ENCODE assay signal across 8 cellular contexts in the genomic region with DNA sequence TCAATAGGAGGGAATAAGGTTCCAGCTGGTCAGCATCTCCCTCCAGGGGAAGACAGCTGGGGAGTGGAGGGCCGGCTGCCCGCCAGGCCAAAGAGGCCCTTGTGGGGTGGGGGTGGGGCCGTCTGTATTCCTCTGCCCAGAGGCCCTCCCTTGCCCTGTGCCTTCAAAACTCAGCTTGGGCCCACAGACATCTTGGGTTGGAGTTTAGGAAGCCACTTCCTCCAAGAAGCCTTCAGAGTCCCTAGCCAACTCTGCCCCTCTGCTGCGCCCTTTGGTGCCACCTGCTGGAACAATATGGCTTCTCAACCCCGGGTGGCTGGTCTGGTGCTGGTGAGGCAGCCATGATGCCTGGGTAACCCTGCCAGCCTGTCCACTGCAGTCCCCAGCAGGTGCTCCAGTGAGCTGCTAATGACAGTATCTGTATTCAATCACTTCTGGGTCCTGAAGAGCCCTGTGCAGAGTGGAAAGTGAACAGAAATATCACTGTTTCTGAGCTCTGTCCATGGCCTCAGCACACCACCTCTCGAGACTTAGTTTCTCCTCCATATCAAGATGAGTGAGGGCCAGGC. TPM values are rescaled to one million over a fixed set of nuclear protein-coding genes. Genes with fewer than 3 reads are reported as not detected.
A peak's percentile ranks its signal among the peaks of the same experiment; 100 is the strongest.
DNase-seq lines count a peak whose midpoint lies in the region; ATAC-seq, FAIRE-seq and TF ChIP-seq lines count a peak whose summit lies in the region.

No MANE protein-coding gene starts in this region.

- no peaks in the 10 kb centered on the region for H3K9me3 ChIP-seq in pancreas

- H3K27me3 Mint-ChIP-seq in endothelial cell (ENCODE audit: unreplicated experiment): peaks cover 22% of the 10 kb centered on the region

- H3K27me3 ChIP-seq in pancreas: no peaks in the 10 kb centered on the region

- no peak for FAIRE-seq in pancreas (lab: Jason Lieb, UNC)

- H3K4me1 Mint-ChIP-seq in endothelial cell (ENCODE audit: unreplicated experiment): peaks cover 17% of the 10 kb centered on the region

- POLR2A ChIA-PET in GM10248 (lab: Yijun Ruan, JAX): no interaction called here

- H3K4me3 Mint-ChIP-seq in endothelial cell (ENCODE audit: unreplicated experiment): no peak overlapping the region

- H3K9me3 Mint-ChIP-seq in endothelial cell (ENCODE audit: unreplicated experiment): no peaks in the 10 kb centered on the region

- peaks cover 0 to 4% (median 0%) of the 10 kb centered on the region in 3 donors for H3K36me3 ChIP-seq in pancreas

- 61 to 71% methylated on average over 6 of the region's 6 CpGs for WGBS in pancreas, 2 donors

- ATAC-seq in pancreas: peak; percentile 26 to 46 (median 38)
- ATAC-seq in HG02571 (IDR thresholded peaks at IDR 0.05; ENCODE audit: unreplicated experiment): no peak

- peaks cover 54 to 56% (median 54%) of the 10 kb centered on the region in 3 donors for H3K4me1 ChIP-seq in pancreas

- peak; percentile 79 for DNase-seq in GM10248 (ENCODE audit: extremely low spot score)
- DNase-seq in LNCaP clone FGC (ENCODE audit: low read depth): no peak
- peak; percentile 51 for DNase-seq in activated CD4-positive, alpha-beta T cell treated with anti-CD3 and anti-CD28 coated beads, Interleukin-2, amount 50 U/mL, for 1 hour
- DNase-seq in endothelial cell (ENCODE audit: low spot score): peak; percentile 45
- DNase-seq in pancreas: peak in 5 of 6 donors; percentile 44 to 84 (median 75)
- DNase-seq in amygdala (lab: John Stamatoyannopoulos, UW): no peak
- no peak for DNase-seq in NCI-H128 (lab: John Stamatoyannopoulos, UW; ENCODE audit: unreplicated experiment)

- peak overlapping the region in 1 of 4 donors; percentile 6 for H3K27ac ChIP-seq in pancreas

- no peak overlapping the region for H3K27ac Mint-ChIP-seq in endothelial cell (ENCODE audit: unreplicated experiment)

- H3K36me3 Mint-ChIP-seq in endothelial cell (ENCODE audit: low read depth, unreplicated experiment): peaks cover 17% of the 10 kb centered on the region

- no peak overlapping the region for H3K4me3 ChIP-seq in LNCaP clone FGC (ENCODE audit: low read depth, low read length)
- no peak overlapping the region for H3K4me3 ChIP-seq in pancreas

- intact Hi-C loops in pancreas (cut with DNase I): no loop called here

- CTCF ChIA-PET in GM10248 (lab: Yijun Ruan, JAX): interaction anchor here (0.7 to 9.2 kb wide), 18 partner anchors 9 to 187 kb away, joined by 3 to 106 read pairs (median 6); a partner anchor contains a TSS

- TF ChIP-seq CTCF in GM10248 (IDR thresholded peaks at IDR 0.05; ENCODE audit: control extremely low read depth, extremely low read depth, low read depth, missing control alignments): peak; percentile 62
- TF ChIP-seq CTCF in LNCaP clone FGC (IDR thresholded peaks at IDR 0.05; ENCODE audit: control insufficient read depth, extremely low read depth, insufficient read depth): peak; percentile 34
- peak; percentile 28 for TF ChIP-seq CTCF in endothelial cell (IDR thresholded peaks at IDR 0.05; ENCODE audit: unreplicated experiment)
- peak; percentile 10 to 34 (median 24) for TF ChIP-seq CTCF in pancreas (IDR thresholded peaks at IDR 0.05)

RNA-seq across cellular contexts. Expression of a gene that starts 16.7 kb away (rescaled TPM):
- 3.3 TPM for total RNA-seq in endothelial cell (ENCODE audit: unreplicated experiment)
- total RNA-seq in pancreas: 1 to 10 TPM; 1.4 to 6.8 (median 5.0) TPM
- polyA plus RNA-seq in pancreas: 10 to 100 TPM in 1 of 2 donors, 1 to 10 TPM in 1; 7.7 to 11.3 TPM

RNA-seq across cellular contexts. Expression of a gene that starts 31.3 kb away (rescaled TPM):
- 7.2 TPM for total RNA-seq in endothelial cell (ENCODE audit: unreplicated experiment)
- 10 to 100 TPM in 2 of 6 donors, 1 to 10 TPM in 4; 8.1 to 11.3 (median 9.7) TPM for total RNA-seq in pancreas
- 10 to 100 TPM; 11.2 to 15.2 TPM for polyA plus RNA-seq in pancreas

RNA-seq across cellular contexts. Expression of a gene that starts 33.4 kb away (rescaled TPM):
- total RNA-seq in endothelial cell (ENCODE audit: unreplicated experiment) (107 TPM), pancreas (10 to 100 TPM; 22.8 to 47.7 (median 32.3) TPM)
- polyA plus RNA-seq in pancreas: 10 to 100 TPM; 17.4 to 54.0 TPM

RNA-seq across cellular contexts. Expression of a gene that starts 35.8 kb away (rescaled TPM):
- not detected for total RNA-seq in endothelial cell (ENCODE audit: unreplicated experiment)
- not detected for total RNA-seq in pancreas
- polyA plus RNA-seq in pancreas: under 1 TPM in 1 of 2 donors, not detected in 1; 0.23 TPM

RNA-seq across cellular contexts. Expression of a gene that starts 54.3 kb away (rescaled TPM):
- total RNA-seq in endothelial cell (ENCODE audit: unreplicated experiment) (1.1 TPM), pancreas (10 to 100 TPM in 2 of 6 donors, 1 to 10 TPM in 4; 4.5 to 30.3 (median 7.1) TPM)
- polyA plus RNA-seq in pancreas: 10 to 100 TPM; 30.1 to 76.2 TPM

Comparison
In these comparisons a context has a peak if more than half of its experiments do, and no peak if none do; other contexts are left out.
1. DNase-seq: peak in GM10248 (single experiment), activated CD4-positive, alpha-beta T cell treated with anti-CD3 and anti-CD28 coated beads, Interleukin-2, amount 50 U/mL, for 1 hour (single experiment), endothelial cell (single experiment) and pancreas (5 of 6); none in LNCaP clone FGC (single experiment), amygdala (0 of 56) and NCI-H128 (single experiment).
2. Peak in every context shown above with its lines, with median percentiles within 50 percentile points of each other: CTCF ChIP-seq.